Comparison of ENCODE assay signal across 7 cellular contexts in the genomic region with DNA sequence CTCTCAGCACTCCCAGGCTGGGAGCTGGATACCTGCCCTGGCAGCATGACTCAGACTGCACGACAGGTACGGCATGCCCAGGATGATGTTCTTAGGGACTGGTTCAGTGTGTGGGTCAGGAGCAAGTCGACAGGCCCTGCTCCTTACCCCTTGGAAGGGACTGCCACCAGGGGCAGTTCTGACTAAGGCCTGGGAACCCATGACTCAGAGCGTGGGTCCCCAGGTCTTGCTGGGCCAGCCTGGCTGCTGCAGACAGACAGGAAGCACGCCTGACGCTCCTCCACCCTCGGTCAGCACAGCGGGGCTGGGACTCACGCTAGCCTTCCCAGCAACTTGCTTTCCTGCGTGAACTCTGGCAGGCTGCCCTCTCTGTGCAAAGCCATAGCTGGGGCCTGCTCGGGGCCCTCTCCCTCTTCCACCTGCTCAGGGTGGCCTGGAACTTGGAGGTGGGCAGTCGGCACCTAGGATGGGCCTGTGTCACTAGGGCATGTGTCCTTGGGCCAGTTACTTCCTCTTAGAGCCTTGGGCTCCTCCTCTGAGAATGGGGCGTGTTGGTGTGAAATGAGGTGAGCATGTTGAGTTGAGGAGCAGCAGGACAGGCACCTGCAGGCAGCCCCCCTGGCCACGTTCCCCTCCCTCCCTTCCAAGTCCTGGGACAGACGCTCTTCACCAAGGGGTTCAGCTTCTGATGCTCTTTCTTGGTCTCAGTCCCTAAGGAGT.
A peak's percentile ranks its signal among the peaks of the same experiment; 100 is the strongest.
DNase-seq lines count a peak whose midpoint lies in the region; ATAC-seq, FAIRE-seq and TF ChIP-seq lines count a peak whose summit lies in the region.
"Not testable (repeated sequence)": the region's sequence is repeated elsewhere in the genome, so short reads cannot be mapped to it uniquely, and the experiment has no call there.

No MANE protein-coding gene starts in this region.

- not testable (repeated sequence) for H3K9me3 ChIP-seq in keratinocyte (ENCODE audit: control insufficient read depth, low read depth, low read length)

- not testable (repeated sequence) for TF ChIP-seq CTCF in GM13977 (IDR thresholded peaks at IDR 0.05; ENCODE audit: extremely low read depth, insufficient read depth, missing control alignments); keratinocyte (optimal IDR thresholded peaks at IDR 0.05 in 1 of 3, IDR thresholded peaks at IDR 0.05 in 1 of 3, conservative IDR thresholded peaks at IDR 0.05 in 1 of 3; ENCODE audit: extremely low read depth in 1 of 3, insufficient read depth in 2 of 3, low read length in 3 of 3)

- H3K9me1 ChIP-seq in keratinocyte (ENCODE audit: control insufficient read depth, extremely low read depth, insufficient read depth, low read length): not testable (repeated sequence)

- not testable (repeated sequence) for H3K4me1 Mint-ChIP-seq in activated naive CD8-positive, alpha-beta T cell treated with anti-CD3 and anti-CD28 coated beads, Interleukin-2, amount 50 U/mL, for 24 hours

- in situ Hi-C loops in GM13977 (cut with MboI; ENCODE audit: low pct_unique_long_range_greater_than_20kb, low sequenced_read_pairs, unreplicated experiment): not testable (repeated sequence)

- not testable (repeated sequence) for H2AFZ ChIP-seq in keratinocyte (ENCODE audit: control insufficient read depth, low read length)

- dilution Hi-C loops in keratinocyte (cut with MboI; ENCODE audit: extremely low pct_ligation_motif_present, low sequenced_read_pairs): not testable (repeated sequence)

- H3K9me3 Mint-ChIP-seq in activated naive CD8-positive, alpha-beta T cell treated with anti-CD3 and anti-CD28 coated beads, Interleukin-2, amount 50 U/mL, for 24 hours: not testable (repeated sequence)

- DNase-seq in GM13977 (ENCODE audit: low spot score) (peak; percentile 30), M059J (ENCODE audit: low read depth) (peak; percentile 28), keratinocyte (ENCODE audit: low read depth, low spot score) (peak; percentile 5)
- not testable (repeated sequence) for DNase-seq in activated naive CD8-positive, alpha-beta T cell treated with anti-CD3 and anti-CD28 coated beads, Interleukin-2, amount 50 U/mL, for 24 hours

- H3K9ac ChIP-seq in keratinocyte (ENCODE audit: control insufficient read depth, extremely low read depth, insufficient read depth, low read length): not testable (repeated sequence)

- H3K4me1 ChIP-seq in keratinocyte (ENCODE audit: control insufficient read depth, extremely low read depth, insufficient read depth, low read length): not testable (repeated sequence)

- H3K4me3 Mint-ChIP-seq in activated naive CD8-positive, alpha-beta T cell treated with anti-CD3 and anti-CD28 coated beads, Interleukin-2, amount 50 U/mL, for 24 hours: not testable (repeated sequence)

- not testable (repeated sequence) for H3K79me2 ChIP-seq in keratinocyte (ENCODE audit: control insufficient read depth, insufficient read depth, low read length)

- H4K20me1 ChIP-seq in keratinocyte (ENCODE audit: control insufficient read depth, extremely low read depth, insufficient read depth, low read length): not testable (repeated sequence)

- not testable (repeated sequence) for H3K27me3 ChIP-seq in keratinocyte (ENCODE audit: control insufficient read depth, extremely low read depth, insufficient read depth, low read length)

- H3K36me3 Mint-ChIP-seq in activated naive CD8-positive, alpha-beta T cell treated with anti-CD3 and anti-CD28 coated beads, Interleukin-2, amount 50 U/mL, for 24 hours (ENCODE audit: low read depth): not testable (repeated sequence)

- not testable (repeated sequence) for H3K27ac ChIP-seq in keratinocyte (ENCODE audit: control insufficient read depth, insufficient read depth, low read length)

- not testable (repeated sequence) for FAIRE-seq in keratinocyte (lab: Jason Lieb, UNC)

- not testable (repeated sequence) for H3K36me3 ChIP-seq in keratinocyte (ENCODE audit: control insufficient read depth in 2 of 2, extremely low read depth in 1 of 2, insufficient read depth in 2 of 2, low read length in 2 of 2)

- not testable (repeated sequence) for H3K27ac Mint-ChIP-seq in activated naive CD8-positive, alpha-beta T cell treated with anti-CD3 and anti-CD28 coated beads, Interleukin-2, amount 50 U/mL, for 24 hours

- not testable (repeated sequence) for H3K27me3 Mint-ChIP-seq in activated naive CD8-positive, alpha-beta T cell treated with anti-CD3 and anti-CD28 coated beads, Interleukin-2, amount 50 U/mL, for 24 hours

- ATAC-seq in GM19372 (IDR thresholded peaks at IDR 0.05; ENCODE audit: low read depth, unreplicated experiment) (peak; percentile 58), GM21825 (IDR thresholded peaks at IDR 0.05; ENCODE audit: unreplicated experiment) (peak; percentile 70), HG03103 (IDR thresholded peaks at IDR 0.05; ENCODE audit: low read depth, unreplicated experiment) (peak; percentile 59)
- ATAC-seq in activated naive CD8-positive, alpha-beta T cell treated with anti-CD3 and anti-CD28 coated beads, Interleukin-2, amount 50 U/mL, for 24 hours: peak; percentile 53

- H3K4me3 ChIP-seq in keratinocyte (ENCODE audit: control insufficient read depth in 2 of 3, extremely low read depth in 1 of 3, insufficient read depth in 2 of 3, low read depth in 1 of 3, low read length in 3 of 3): not testable (repeated sequence)

- not testable (repeated sequence) for H3K4me2 ChIP-seq in keratinocyte (ENCODE audit: control insufficient read depth, extremely low read depth, insufficient read depth, low read depth, low read length)
